ENCODE assay signal across 12 cellular contexts in genomic region chr1:30697977-30698376, GRCh38. TPM values are rescaled to one million over a fixed set of nuclear protein-coding genes. Genes with fewer than 3 reads are reported as not detected.
DNase-seq lines count a peak whose midpoint lies in the region; ATAC-seq and TF ChIP-seq lines count a peak whose summit lies in the region.
"Had no signal": no experiment of that assay in that cellular context is flagged by ENCODE, and none has a peak within 500 bp of the region (broad histone marks: within the 10 kb centered on the region; RNA-seq: fewer than 3 reads in every experiment).

No MANE protein-coding gene starts in this region.

- CTCF ChIA-PET in Panc1 (lab: Charles Lee): no interaction called here

- H3K27ac ChIP-seq in cardiac muscle cell: peak overlapping the region; percentile 3
- H3K27ac ChIP-seq in Panc1 (ENCODE audit: low read length): no peak overlapping the region
- H3K27ac ChIP-seq in aorta (ENCODE audit: low read depth in 1 of 2, low read length in 2 of 2): no peak overlapping the region

- ATAC-seq in Right ventricle myocardium inferior (no peak), Panc1 (peak; percentile 30; the same call in 1 of the 2 replicates), aorta (ENCODE audit: low FRiP score) (peak; percentile 9)
- ATAC-seq: activated T-cell treated with anti-CD3 and anti-CD28 coated beads, Interleukin-2, amount 50 U/mL, for 4 hours had no signal

- POLR2A ChIA-PET in Panc1 (lab: Charles Lee): no interaction called here

- TF ChIP-seq CTCF in cardiac muscle cell (IDR thresholded peaks at IDR 0.05; ENCODE audit: low read depth, low read length) (no peak), Panc1 (IDR thresholded peaks at IDR 0.05) (no peak), fibroblast of pulmonary artery (IDR thresholded peaks at IDR 0.05; ENCODE audit: low read length, missing control alignments) (no peak)

- H3K36me3 ChIP-seq in cardiac muscle cell (no peaks in the 10 kb centered on the region), Panc1 (ENCODE audit: control insufficient read depth, insufficient read depth, low read length) (no peaks in the 10 kb centered on the region), aorta (ENCODE audit: control insufficient read depth in 1 of 2, insufficient read depth in 2 of 2, low read length in 1 of 2) (no peaks in the 10 kb centered on the region)

- DNase-seq in cardiac muscle cell (ENCODE audit: low read depth in 1 of 2, low spot score in 1 of 2) (peak; percentile 42 to 59), Right ventricle myocardium inferior (ENCODE audit: missing footprints) (no peak), Panc1 (ENCODE audit: low read depth, low spot score) (no peak), fibroblast of pulmonary artery (ENCODE audit: low read depth) (peak; percentile 38), aorta (peak in 1 of 2 donors; percentile 51), T1000 (lab: John Stamatoyannopoulos, UW) (no peak), COR-L47 (lab: John Stamatoyannopoulos, UW) (no peak)
- no peak for DNase-seq in activated CD8-positive, alpha-beta memory T cell treated with anti-CD3 and anti-CD28 coated beads, Interleukin-2, amount 50 U/mL, for 4 hours
- DNase-seq: activated T-cell treated with anti-CD3 and anti-CD28 coated beads, Interleukin-2, amount 50 U/mL, for 4 hours; dermis blood vessel endothelial cell; naive B cell; stimulated activated CD4-positive, alpha-beta T cell treated with anti-CD3 and anti-CD28 coated beads, Interleukin-2, amount 100 ng/mL, for 48 hours had no signal

- intact Hi-C loops in Right ventricle myocardium inferior (cut with DNase I) (no loop called here), Panc1 (cut with micrococcal nuclease; ENCODE audit: unreplicated experiment) (no loop called here), aorta (cut with DNase I) (no loop called here)

- H3K9me3 ChIP-seq in cardiac muscle cell (ENCODE audit: low read depth) (no peaks in the 10 kb centered on the region), Panc1 (ENCODE audit: control insufficient read depth, insufficient read depth, low read depth, low read length) (no peaks in the 10 kb centered on the region), aorta (ENCODE audit: control insufficient read depth, low read length) (no peaks in the 10 kb centered on the region)

- in situ Hi-C loops in Panc1 (cut with HindIII; ENCODE audit: low pct_unique_long_range_greater_than_20kb, low sequenced_read_pairs): no loop called here

- H3K4me1 ChIP-seq in cardiac muscle cell (ENCODE audit: low read depth) (peaks cover 6% of the 10 kb centered on the region), Panc1 (ENCODE audit: control insufficient read depth, insufficient read depth, low read length) (no peaks in the 10 kb centered on the region; the same call in 1 of the 2 replicates), aorta (ENCODE audit: control insufficient read depth in 1 of 2, insufficient read depth in 2 of 2, low read length in 2 of 2) (no peaks in the 10 kb centered on the region)

- 72 to 88% methylated on average over 2 of the region's 2 CpGs for WGBS in aorta, 2 donors

- no peaks in the 10 kb centered on the region for H3K27me3 ChIP-seq in cardiac muscle cell
- no peaks in the 10 kb centered on the region; the same call in 1 of the 2 replicates for H3K27me3 ChIP-seq in Panc1 (ENCODE audit: control insufficient read depth, insufficient read depth, low read length)
- no peaks in the 10 kb centered on the region for H3K27me3 ChIP-seq in aorta (ENCODE audit: control insufficient read depth in 1 of 2, insufficient read depth in 2 of 2, low read length in 1 of 2)

- no TSS peak for BruUV-seq in Panc1 (replicated peaks; lab: Mats Ljungman, UMichigan)

- H3K4me3 ChIP-seq in cardiac muscle cell (no peak overlapping the region), Panc1 (ENCODE audit: low read depth in 2 of 2, low read length in 2 of 2) (no peak overlapping the region), fibroblast of pulmonary artery (replicated peaks; ENCODE audit: low read depth, low read length) (no peak overlapping the region), aorta (ENCODE audit: low read length in 2 of 2) (no peak overlapping the region)

RNA-seq across cellular contexts. Expression of gene MATN1, which starts 25.4 kb away (rescaled TPM):
- total RNA-seq in cardiac muscle cell (0.28 and 0.36 TPM in 2 replicates), Right ventricle myocardium inferior (not detected), Panc1 (2021; ENCODE audit: unreplicated experiment) (0.59 TPM), aorta (under 1 TPM in 1 of 2 donors, not detected in 1; 0.42 TPM)
- polyA plus RNA-seq in cardiac muscle cell (1.4 TPM in 1 of 2 replicates, not detected in the other), aorta (not detected)
- 0.59 TPM for polyA plus RNA-seq in Panc1 (2012; ENCODE audit: insufficient read length)

RNA-seq across cellular contexts. Expression of gene LAPTM5, which starts 59.6 kb away (rescaled TPM):
- total RNA-seq in cardiac muscle cell (0.11 and 0.45 TPM in 2 replicates), Right ventricle myocardium inferior (31.5 TPM), Panc1 (2021; ENCODE audit: unreplicated experiment) (1.9 TPM), aorta (100 to 1,000 TPM; 114 to 116 TPM)
- polyA plus RNA-seq in cardiac muscle cell (0.10 and 3.1 TPM in 2 replicates), aorta (100 to 1,000 TPM in 1 of 2 donors, 10 to 100 TPM in 1; 18.0 to 122 TPM)
- polyA plus RNA-seq in Panc1 (2012; ENCODE audit: insufficient read length): 0.55 TPM

Comparison
In these comparisons a context has a peak if more than half of its experiments do, and no peak if none do; other contexts are left out.
1. DNase-seq: peak in cardiac muscle cell (2 of 2) and fibroblast of pulmonary artery (single experiment); none in Right ventricle myocardium inferior (single experiment), Panc1 (single experiment), T1000 (single experiment), activated CD8-positive, alpha-beta memory T cell treated with anti-CD3 and anti-CD28 coated beads, Interleukin-2, amount 50 U/mL, for 4 hours (single experiment) and COR-L47 (single experiment).
2. RNA of gene LAPTM5, which starts 59.6 kb away (total RNA-seq): 114 to 116 TPM in aorta and 31.5 TPM in Right ventricle myocardium inferior (single experiment); 1.9 TPM in Panc1 (single experiment) and 0.11 to 0.45 TPM in cardiac muscle cell; every median in the first group is over 10 times any median in the second.